13 cellular contexts compared by ENCODE assay signal in the genomic region with DNA sequence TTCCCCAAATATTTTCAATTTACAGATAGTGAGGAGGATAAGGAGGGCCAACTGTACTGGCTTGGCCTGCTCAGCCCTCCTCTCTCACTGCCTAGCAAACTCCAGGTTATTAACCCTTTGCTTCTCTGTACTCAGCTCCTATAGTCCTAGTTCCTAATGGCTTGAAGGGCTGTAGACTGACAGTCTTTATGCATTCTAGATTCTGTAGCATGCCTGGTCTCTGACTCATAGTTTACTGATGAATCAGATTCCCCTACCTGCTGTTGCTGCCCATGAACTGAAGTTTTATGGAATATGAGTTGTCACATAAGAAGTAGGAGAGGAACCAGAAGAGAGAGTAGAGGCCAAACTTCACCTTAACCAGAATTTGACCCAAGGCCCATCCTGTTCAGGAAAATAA. TPM values are rescaled to one million over a fixed set of nuclear protein-coding genes. Genes with fewer than 3 reads are reported as not detected.
A peak's percentile ranks its signal among the peaks of the same experiment; 100 is the strongest.
DNase-seq lines count a peak whose midpoint lies in the region; ATAC-seq and TF ChIP-seq lines count a peak whose summit lies in the region.
"Had no signal": no experiment of that assay in that cellular context is flagged by ENCODE, and none has a peak within 500 bp of the region (broad histone marks: within the 10 kb centered on the region; RNA-seq: fewer than 3 reads in every experiment).

No MANE protein-coding gene starts in this region.

- peak; percentile 80 for ATAC-seq in activated CD4-positive, alpha-beta T cell treated with anti-CD3 and anti-CD28 coated beads for 36 hours
- ATAC-seq: naive thymus-derived CD8-positive, alpha-beta T cell had no signal

- no peak overlapping the region for H3K27ac Mint-ChIP-seq in activated CD4-positive, alpha-beta T cell treated with anti-CD3 and anti-CD28 coated beads for 36 hours
- no peak overlapping the region for H3K27ac Mint-ChIP-seq in activated CD4-positive, alpha-beta T cell treated with anti-CD3 and anti-CD28 coated beads, Interleukin-2, amount 10 ng/mL, durations not matched to agents 7 days and 5 days

- no peak overlapping the region for H3K4me3 Mint-ChIP-seq in activated CD4-positive, alpha-beta T cell treated with anti-CD3 and anti-CD28 coated beads for 36 hours
- H3K4me3 Mint-ChIP-seq in activated CD4-positive, alpha-beta T cell treated with anti-CD3 and anti-CD28 coated beads, Interleukin-2, amount 10 ng/mL, durations not matched to agents 7 days and 5 days, result no peak overlapping the region
- H3K4me3 Mint-ChIP-seq: naive thymus-derived CD8-positive, alpha-beta T cell had no signal

- POLR2A ChIA-PET in activated CD4-positive, alpha-beta T cell treated with anti-CD3 and anti-CD28 coated beads for 36 hours (lab: Charles Lee), result no interaction called here
- POLR2A ChIA-PET in activated CD4-positive, alpha-beta T cell treated with anti-CD3 and anti-CD28 coated beads, Interleukin-2, amount 10 ng/mL, durations not matched to agents 7 days and 5 days (lab: Charles Lee), result no interaction called here
- POLR2A ChIA-PET in GM10248 (lab: Yijun Ruan, JAX), result no interaction called here

- CTCF ChIA-PET in activated CD4-positive, alpha-beta T cell treated with anti-CD3 and anti-CD28 coated beads for 36 hours (lab: Charles Lee), result no interaction called here
- CTCF ChIA-PET in activated CD4-positive, alpha-beta T cell treated with anti-CD3 and anti-CD28 coated beads, Interleukin-2, amount 10 ng/mL, durations not matched to agents 7 days and 5 days (lab: Charles Lee), result no interaction called here
- CTCF ChIA-PET in GM10248 (lab: Yijun Ruan, JAX), result interaction anchor here (1.1 kb wide), 1 partner anchor 17 kb away, joined by 3 read pairs; no protein-coding TSS in a partner anchor

- H3K4me3 ChIP-seq in fibroblast of the aortic adventitia (ENCODE audit: low read depth, low read length), result no peak overlapping the region
- no peak overlapping the region for H3K4me3 ChIP-seq in skeletal muscle cell (ENCODE audit: low read depth, low read length)
- H3K4me3 ChIP-seq: SJCRH30 had no signal

- H3K9me3 Mint-ChIP-seq in activated CD4-positive, alpha-beta T cell treated with anti-CD3 and anti-CD28 coated beads for 36 hours (ENCODE audit: low read depth), result no peaks in the 10 kb centered on the region
- H3K9me3 Mint-ChIP-seq in activated CD4-positive, alpha-beta T cell treated with anti-CD3 and anti-CD28 coated beads, Interleukin-2, amount 10 ng/mL, durations not matched to agents 7 days and 5 days, result no peaks in the 10 kb centered on the region

- TF ChIP-seq CTCF in fibroblast of the aortic adventitia (IDR thresholded peaks at IDR 0.05; ENCODE audit: insufficient read depth, low read length), result no peak
- TF ChIP-seq CTCF in GM10248 (IDR thresholded peaks at IDR 0.05; ENCODE audit: control extremely low read depth, extremely low read depth, low read depth, missing control alignments), result no peak

- H3K36me3 Mint-ChIP-seq in activated CD4-positive, alpha-beta T cell treated with anti-CD3 and anti-CD28 coated beads for 36 hours (ENCODE audit: low read depth), result no peaks in the 10 kb centered on the region
- H3K36me3 Mint-ChIP-seq in activated CD4-positive, alpha-beta T cell treated with anti-CD3 and anti-CD28 coated beads, Interleukin-2, amount 10 ng/mL, durations not matched to agents 7 days and 5 days (ENCODE audit: low read depth), result no peaks in the 10 kb centered on the region
- H3K36me3 Mint-ChIP-seq: naive thymus-derived CD8-positive, alpha-beta T cell had no signal

- H3K27me3 Mint-ChIP-seq in activated CD4-positive, alpha-beta T cell treated with anti-CD3 and anti-CD28 coated beads for 36 hours, result peaks cover 1% of the 10 kb centered on the region
- H3K27me3 Mint-ChIP-seq in activated CD4-positive, alpha-beta T cell treated with anti-CD3 and anti-CD28 coated beads, Interleukin-2, amount 10 ng/mL, durations not matched to agents 7 days and 5 days, result no peaks in the 10 kb centered on the region

- intact Hi-C loops in activated CD4-positive, alpha-beta T cell treated with anti-CD3 and anti-CD28 coated beads for 36 hours (cut with DNase I, micrococcal nuclease), result no loop called here

- no peak for DNase-seq in activated CD4-positive, alpha-beta T cell treated with anti-CD3 and anti-CD28 coated beads for 36 hours
- DNase-seq in activated CD4-positive, alpha-beta T cell treated with anti-CD3 and anti-CD28 coated beads, Interleukin-2, amount 10 ng/mL, durations not matched to agents 7 days and 5 days, result no peak
- peak; percentile 70 for DNase-seq in RPMI7951 (ENCODE audit: low read depth)
- peak; percentile 21 for DNase-seq in fibroblast of the aortic adventitia (ENCODE audit: low read depth)
- DNase-seq in skeletal muscle cell (ENCODE audit: low read depth), result peak; percentile 19
- DNase-seq in COR-L47 (lab: John Stamatoyannopoulos, UW), result no peak
- no peak for DNase-seq in GF-D8 (lab: John Stamatoyannopoulos, UW)
- no peak for DNase-seq in GM10248 (ENCODE audit: extremely low spot score)
- DNase-seq: activated naive CD4-positive, alpha-beta T cell treated with Interleukin-2 at 50 U/mL for 16 hours; GDM1; naive thymus-derived CD8-positive, alpha-beta T cell; NCI-H2227 treated with DMSO at 0.1 percent for 48 hours had no signal

- peaks cover 12% of the 10 kb centered on the region for H3K4me1 Mint-ChIP-seq in activated CD4-positive, alpha-beta T cell treated with anti-CD3 and anti-CD28 coated beads for 36 hours
- H3K4me1 Mint-ChIP-seq in activated CD4-positive, alpha-beta T cell treated with anti-CD3 and anti-CD28 coated beads, Interleukin-2, amount 10 ng/mL, durations not matched to agents 7 days and 5 days, result peaks cover 18% of the 10 kb centered on the region

RNA-seq across cellular contexts. Expression of gene MAP3K13, which starts 27.1 kb away (rescaled TPM):
- 10 to 100 TPM; 14.3 to 17.6 TPM for total RNA-seq in activated CD4-positive, alpha-beta T cell treated with anti-CD3 and anti-CD28 coated beads for 36 hours
- 10 to 100 TPM; 10.2 to 13.1 TPM for total RNA-seq in activated CD4-positive, alpha-beta T cell treated with anti-CD3 and anti-CD28 coated beads, Interleukin-2, amount 10 ng/mL, durations not matched to agents 7 days and 5 days
- 31.0 and 33.1 TPM in 2 replicates for total RNA-seq in RPMI7951 (2014; rRNA removed; shearing (Covaris generic))
- 13.0 and 21.9 TPM in 2 replicates for total RNA-seq in fibroblast of the aortic adventitia (ENCODE audit: low replicate concordance)

Comparison
In these comparisons a context has a peak if more than half of its experiments do, and no peak if none do; other contexts are left out.
1. DNase-seq: peak in RPMI7951 (single experiment), fibroblast of the aortic adventitia (single experiment) and skeletal muscle cell (single experiment); none in activated CD4-positive, alpha-beta T cell treated with anti-CD3 and anti-CD28 coated beads for 36 hours (single experiment), activated CD4-positive, alpha-beta T cell treated with anti-CD3 and anti-CD28 coated beads, Interleukin-2, amount 10 ng/mL, durations not matched to agents 7 days and 5 days (single experiment), COR-L47 (single experiment), GF-D8 (single experiment) and GM10248 (single experiment).